Comparison of ENCODE assay signal across 10 cellular contexts in genomic region chr16:1333854-1334719, GRCh38. TPM values are rescaled to one million over a fixed set of nuclear protein-coding genes. Genes with fewer than 3 reads are reported as not detected.
DNase-seq lines count a peak whose midpoint lies in the region; ATAC-seq and TF ChIP-seq lines count a peak whose summit lies in the region.
"Had no signal": no experiment of that assay in that cellular context is flagged by ENCODE, and none has a peak within 500 bp of the region (broad histone marks: within the 10 kb centered on the region; RNA-seq: fewer than 3 reads in every experiment).

No MANE protein-coding gene starts in this region.

- H3K27ac ChIP-seq in GM23248: no peak overlapping the region
- H3K27ac ChIP-seq in Peyer's patch: peak overlapping the region in 3 of 4 donors; percentile 35 to 86 (median 80)
- no peak overlapping the region for H3K27ac ChIP-seq in sigmoid colon
- no peak overlapping the region for H3K27ac ChIP-seq in gastroesophageal sphincter
- H3K27ac ChIP-seq: HL-60 had no signal

- H3K79me2 ChIP-seq in GM23248 (ENCODE audit: insufficient read depth): no peaks in the 10 kb centered on the region

- no peak overlapping the region for H3K4me3 Mint-ChIP-seq in glutamatergic neuron (ENCODE audit: unreplicated experiment)

- DNase-seq in GM23248: no peak
- no peak for DNase-seq in Peyer's patch
- peak; percentile 58 for DNase-seq in glutamatergic neuron
- DNase-seq in sigmoid colon: no peak
- no peak for DNase-seq in pons (ENCODE audit: low spot score)
- DNase-seq: NCI-H187 had no signal

- H3K4me1 Mint-ChIP-seq in glutamatergic neuron (ENCODE audit: low read depth, unreplicated experiment): peaks cover 2% of the 10 kb centered on the region

- ATAC-seq in GM18511 (IDR thresholded peaks at IDR 0.05; ENCODE audit: unreplicated experiment) (no peak), gastroesophageal sphincter (no peak), HG02610 (IDR thresholded peaks at IDR 0.05; ENCODE audit: unreplicated experiment) (no peak)

- no peaks in the 10 kb centered on the region for H3K9me3 ChIP-seq in GM23248 (ENCODE audit: low read depth)
- peaks cover 0 to 6% (median 0%) of the 10 kb centered on the region in 4 donors for H3K9me3 ChIP-seq in Peyer's patch
- H3K9me3 ChIP-seq in sigmoid colon: peaks cover 0 to 5% (median 0%) of the 10 kb centered on the region in 4 donors
- H3K9me3 ChIP-seq in gastroesophageal sphincter: peaks cover 0 to 10% (median 0%) of the 10 kb centered on the region in 3 donors

- H4K20me1 ChIP-seq in GM23248 (ENCODE audit: insufficient read depth): no peaks in the 10 kb centered on the region

- peaks cover 5% of the 10 kb centered on the region for H3K27me3 Mint-ChIP-seq in glutamatergic neuron (ENCODE audit: unreplicated experiment)

- in situ Hi-C loops in GM23248 (cut with MboI): no loop called here

- no peak overlapping the region for H3K4me2 ChIP-seq in GM23248 (ENCODE audit: unreplicated experiment)

- no peaks in the 10 kb centered on the region for H3F3A ChIP-seq in GM23248 (ENCODE audit: insufficient read depth)

- H3K9ac ChIP-seq in GM23248: no peak overlapping the region

- H3K36me3 ChIP-seq in GM23248 (ENCODE audit: low read depth) (no peaks in the 10 kb centered on the region), Peyer's patch (no peaks in the 10 kb centered on the region), sigmoid colon (no peaks in the 10 kb centered on the region), gastroesophageal sphincter (no peaks in the 10 kb centered on the region)

- H3K4me3 ChIP-seq in GM23248: 0 out of 2 replicates have a peak overlapping the region, but pooled peaks have one; percentile 23
- H3K4me3 ChIP-seq in Peyer's patch: peak overlapping the region; percentile 44 to 65 (median 58)
- peak overlapping the region in 3 of 4 donors; percentile 29 to 41 (median 40) for H3K4me3 ChIP-seq in sigmoid colon
- H3K4me3 ChIP-seq in gastroesophageal sphincter: peak overlapping the region in 1 of 2 donors; percentile 49

- 1 to 2% methylated on average over 28 to 51 of the region's 78 CpGs for WGBS in GM23248 (ENCODE audit: low coverage in 1 of 2, low lambda C conversion rate in 2 of 2, missing lambda C conversion rate in 2 of 2), 2 experiments
- WGBS in sigmoid colon, 2 donors: 2 to 4% methylated on average over 78 of the region's 78 CpGs
- WGBS in gastroesophageal sphincter (ENCODE audit: low coverage in 1 of 2), 2 donors: 0% methylated on average over 2 to 12 of the region's 78 CpGs

- H3K9me3 Mint-ChIP-seq in glutamatergic neuron (ENCODE audit: unreplicated experiment): peaks cover 4% of the 10 kb centered on the region

- intact Hi-C loops in sigmoid colon (cut with DNase I): no loop called here

- no peaks in the 10 kb centered on the region for H3K9me2 ChIP-seq in GM23248 (ENCODE audit: insufficient read depth)

- H3K36me3 Mint-ChIP-seq in glutamatergic neuron (ENCODE audit: unreplicated experiment): no peaks in the 10 kb centered on the region

- TF ChIP-seq CTCF in Peyer's patch (IDR thresholded peaks at IDR 0.05) (no peak), glutamatergic neuron (IDR thresholded peaks at IDR 0.05; ENCODE audit: partially characterized antibody, unreplicated experiment) (no peak), sigmoid colon (IDR thresholded peaks at IDR 0.05) (no peak), gastroesophageal sphincter (IDR thresholded peaks at IDR 0.05) (no peak)

- H3K27ac Mint-ChIP-seq in glutamatergic neuron (ENCODE audit: unreplicated experiment): no peak overlapping the region

- H3K27me3 ChIP-seq in GM23248 (replicated peaks; ENCODE audit: insufficient read depth) (peaks cover 36% of the 10 kb centered on the region), Peyer's patch (peaks cover 0 to 21% of the 10 kb centered on the region in 2 donors), sigmoid colon (peaks cover 33 to 63% (median 51%) of the 10 kb centered on the region in 3 donors), gastroesophageal sphincter (peaks cover 88% of the 10 kb centered on the region)

- no peak overlapping the region for H2AFZ ChIP-seq in GM23248

- TF ChIP-seq POLR2A in Peyer's patch (IDR thresholded peaks at IDR 0.05): no peak
- TF ChIP-seq POLR2A in sigmoid colon (IDR thresholded peaks at IDR 0.05): no peak
- TF ChIP-seq POLR2A in gastroesophageal sphincter (IDR thresholded peaks at IDR 0.05): no peak

- TF ChIP-seq EP300 in sigmoid colon (IDR thresholded peaks at IDR 0.05) (no peak), gastroesophageal sphincter (IDR thresholded peaks at IDR 0.05) (no peak)

- H3K4me1 ChIP-seq in GM23248 (ENCODE audit: insufficient read depth) (no peaks in the 10 kb centered on the region), Peyer's patch (peaks cover 0 to 62% (median 30%) of the 10 kb centered on the region in 4 donors), sigmoid colon (peaks cover 0 to 34% (median 26%) of the 10 kb centered on the region in 4 donors), gastroesophageal sphincter (peaks cover 0 to 37% (median 26%) of the 10 kb centered on the region in 3 donors)

RNA-seq across cellular contexts. Expression of gene BAIAP3, which starts 0.6 kb away (rescaled TPM):
- total RNA-seq in GM23248 (2014; rRNA removed; shearing (Covaris generic)): 0.13 and 0.86 TPM in 2 replicates
- 0.23 and 0.24 TPM in 2 replicates for polyA plus RNA-seq in GM23248 (2016; fragmentation: Nextera tagmentation; extraction: Ambion mirVana)
- total RNA-seq in Peyer's patch: 100 to 1,000 TPM in 1 of 4 donors, 10 to 100 TPM in 3; 17.9 to 160 (median 29.0) TPM
- 26.7 TPM for total RNA-seq in glutamatergic neuron (ENCODE audit: unreplicated experiment)
- total RNA-seq in sigmoid colon: 1 to 10 TPM in 3 of 4 donors, not detected in 1; 1.1 to 1.8 (median 1.6) TPM
- polyA plus RNA-seq in sigmoid colon: 1 to 10 TPM in 2 of 3 donors, under 1 TPM in 1; 0.60 to 5.5 (median 1.8) TPM
- 10 to 100 TPM in 1 of 4 donors, 1 to 10 TPM in 3; 1.1 to 14.2 (median 3.0) TPM for total RNA-seq in gastroesophageal sphincter

RNA-seq across cellular contexts. Expression of gene TSR3, which starts 17.6 kb away (rescaled TPM):
- 88.0 and 110 TPM in 2 replicates for total RNA-seq in GM23248 (2014; rRNA removed; shearing (Covaris generic))
- polyA plus RNA-seq in GM23248 (2016; fragmentation: Nextera tagmentation; extraction: Ambion mirVana) (105 and 106 TPM in 2 replicates), sigmoid colon (10 to 100 TPM; 59.0 to 69.1 (median 66.9) TPM)
- total RNA-seq in Peyer's patch (10 to 100 TPM; 48.2 to 62.3 (median 53.6) TPM), glutamatergic neuron (ENCODE audit: unreplicated experiment) (52.5 TPM), sigmoid colon (100 to 1,000 TPM in 2 of 4 donors, 10 to 100 TPM in 2; 83.4 to 107 (median 98.3) TPM), gastroesophageal sphincter (100 to 1,000 TPM in 3 of 4 donors, 10 to 100 TPM in 1; 63.7 to 107 (median 103) TPM)

RNA-seq across cellular contexts. Expression of gene GNPTG, which starts 17.6 kb away (rescaled TPM):
- total RNA-seq in GM23248 (2014; rRNA removed; shearing (Covaris generic)): 52.4 and 85.8 TPM in 2 replicates
- polyA plus RNA-seq in GM23248 (2016; fragmentation: Nextera tagmentation; extraction: Ambion mirVana): 99.9 and 109 TPM in 2 replicates
- 10 to 100 TPM; 51.1 to 83.3 (median 65.0) TPM for total RNA-seq in Peyer's patch
- 50.5 TPM for total RNA-seq in glutamatergic neuron (ENCODE audit: unreplicated experiment)
- 10 to 100 TPM; 42.1 to 60.1 (median 43.7) TPM for total RNA-seq in sigmoid colon
- polyA plus RNA-seq in sigmoid colon: 10 to 100 TPM; 28.0 to 46.0 (median 30.6) TPM
- 10 to 100 TPM; 45.1 to 55.3 (median 50.5) TPM for total RNA-seq in gastroesophageal sphincter

RNA-seq across cellular contexts. Expression of gene UBE2I, which starts 24.7 kb away (rescaled TPM):
- total RNA-seq in GM23248 (2014; rRNA removed; shearing (Covaris generic)): 46.5 and 77.7 TPM in 2 replicates
- polyA plus RNA-seq in GM23248 (2016; fragmentation: Nextera tagmentation; extraction: Ambion mirVana): 133 and 134 TPM in 2 replicates
- total RNA-seq in Peyer's patch: 100 to 1,000 TPM in 3 of 4 donors, 10 to 100 TPM in 1; 54.1 to 119 (median 107) TPM
- total RNA-seq in glutamatergic neuron (ENCODE audit: unreplicated experiment): 256 TPM
- 10 to 100 TPM; 44.0 to 95.3 (median 61.5) TPM for total RNA-seq in sigmoid colon
- polyA plus RNA-seq in sigmoid colon: 10 to 100 TPM; 38.4 to 85.1 (median 45.3) TPM
- 10 to 100 TPM; 53.3 to 95.9 (median 76.9) TPM for total RNA-seq in gastroesophageal sphincter

Comparison
In these comparisons a context has a peak if more than half of its experiments do, and no peak if none do; other contexts are left out.
1. H3K27ac ChIP-seq: peak in Peyer's patch (3 of 4); none in GM23248 (single experiment), sigmoid colon (0 of 4) and gastroesophageal sphincter (0 of 4).